In genomic region chr14:26984318-26985177, GRCh38 we compare ENCODE assay signal across 9 cellular contexts.
DNase-seq lines count a peak whose midpoint lies in the region; ATAC-seq, FAIRE-seq and TF ChIP-seq lines count a peak whose summit lies in the region.
"Had no signal": no experiment of that assay in that cellular context is flagged by ENCODE, and none has a peak within 500 bp of the region (broad histone marks: within the 10 kb centered on the region; RNA-seq: fewer than 3 reads in every experiment).

No MANE protein-coding gene starts in this region.

- H3K27me3 ChIP-seq in GM06990 (replicated peaks; ENCODE audit: control insufficient read depth, insufficient read depth, low read length) (no peaks in the 10 kb centered on the region), SK-N-SH (ENCODE audit: insufficient read depth) (no peaks in the 10 kb centered on the region)

- WGBS in A549 (ENCODE audit: missing lambda C conversion rate) = 19% methylated on average over 9 of the region's 9 CpGs
- WGBS in SK-N-SH (ENCODE audit: low lambda C conversion rate) = 19% methylated on average over 9 of the region's 9 CpGs

- no peaks in the 10 kb centered on the region for H3K9me3 ChIP-seq in A549
- no peaks in the 10 kb centered on the region for H3K9me3 ChIP-seq in SK-N-SH

- ATAC-seq in A549 (peak; percentile 85 to 91; a peak in 5 of 6 replicates), HG02938 (IDR thresholded peaks at IDR 0.05; ENCODE audit: unreplicated experiment) (no peak), GM21786 (IDR thresholded peaks at IDR 0.05; ENCODE audit: unreplicated experiment) (no peak)

- H4K20me1 ChIP-seq in SK-N-SH (ENCODE audit: insufficient read depth) = no peaks in the 10 kb centered on the region

- peak overlapping the region; percentile 67; the same call in 1 of the 2 replicates for H2AFZ ChIP-seq in SK-N-SH (ENCODE audit: low read depth)

- TF ChIP-seq RAD21 in A549 (conservative IDR thresholded peaks at IDR 0.05 in 1 of 2, IDR thresholded peaks at IDR 0.05 in 1 of 2) (peak; percentile 84 to 89), SK-N-SH (IDR thresholded peaks at IDR 0.05; ENCODE audit: low read length) (peak; percentile 68)

- peak in 1 of 2 experiments; percentile 77 for DNase-seq in A549 (ENCODE audit: low read depth in 1 of 2, low spot score in 1 of 2)
- DNase-seq in GM06990 (ENCODE audit: extremely low read depth, insufficient read length) = no peak
- DNase-seq in NAMALWA (ENCODE audit: low spot score) = peak; percentile 64
- DNase-seq in SK-N-SH = peak; percentile 11
- peak; percentile 83 for DNase-seq in fibroblast of peridontal ligament (ENCODE audit: extremely low read depth)
- DNase-seq in non-pigmented ciliary epithelial cell (ENCODE audit: low read depth) = peak; percentile 13

- H3K36me3 ChIP-seq in GM06990 (ENCODE audit: control insufficient read depth, insufficient read depth, low read length) (no peaks in the 10 kb centered on the region), SK-N-SH (replicated peaks in 1 of 2; ENCODE audit: control insufficient read depth in 1 of 2, insufficient read depth in 2 of 2, low read length in 1 of 2) (no peaks in the 10 kb centered on the region)

- POLR2A ChIA-PET in A549 (lab: Yijun Ruan, JAX) (no interaction called here), SK-N-SH (lab: Yijun Ruan, JAX) (no interaction called here)

- TF ChIP-seq EP300 in A549 (IDR thresholded peaks at IDR 0.05) (no peak), SK-N-SH (IDR thresholded peaks at IDR 0.05; ENCODE audit: borderline replicate concordance in 1 of 2, low read depth in 1 of 2, low read length in 1 of 2) (no peak)

- H3F3A ChIP-seq in SK-N-SH (replicated peaks; ENCODE audit: insufficient read depth) = no peaks in the 10 kb centered on the region

- H3K4me3 ChIP-seq in A549 (no peak overlapping the region), GM06990 (replicated peaks; ENCODE audit: low read depth, low read length) (no peak overlapping the region), SK-N-SH (ENCODE audit: low read depth in 2 of 2, low read length in 1 of 2) (peak overlapping the region in 1 of 2 experiments; percentile 33; a peak in 1 of 4 replicates)

- TF ChIP-seq POLR2A in A549 (IDR thresholded peaks at IDR 0.05; ENCODE audit: low read length) = no peak

- H3K9ac ChIP-seq in SK-N-SH = no peak overlapping the region

- no peaks in the 10 kb centered on the region for H3K79me2 ChIP-seq in SK-N-SH (ENCODE audit: insufficient read depth)

- H3K4me2 ChIP-seq in A549 = peak overlapping the region; percentile 50
- H3K4me2 ChIP-seq in SK-N-SH = no peak overlapping the region

- TF ChIP-seq CTCF in A549 (IDR thresholded peaks at IDR 0.05) (peak; percentile 81), GM06990 (IDR thresholded peaks at IDR 0.05; ENCODE audit: insufficient read depth, low read length, poor library complexity, severe bottlenecking) (peak; percentile 61), SK-N-SH (IDR thresholded peaks at IDR 0.05) (peak; percentile 90)

- peak overlapping the region; percentile 28 to 56; a peak in 3 of 6 replicates for H3K27ac ChIP-seq in A549
- H3K27ac ChIP-seq in SK-N-SH (ENCODE audit: low read depth in 2 of 2, low read length in 1 of 2) = no peak overlapping the region

- H3K4me1 ChIP-seq in A549 (no peaks in the 10 kb centered on the region), SK-N-SH (ENCODE audit: control insufficient read depth in 1 of 2, insufficient read depth in 2 of 2, low read depth in 1 of 2, low read length in 1 of 2) (no peaks in the 10 kb centered on the region)

- CTCF ChIA-PET in A549 (lab: Yijun Ruan, JAX) = interaction anchor here (0.6 to 3.2 kb wide), 18 partner anchors 8 to 623 kb away, joined by 3 to 20 read pairs (median 4); no protein-coding TSS in a partner anchor
- CTCF ChIA-PET in SK-N-SH (lab: Yijun Ruan, JAX) = interaction anchor here (0.6 to 2.8 kb wide), 16 partner anchors 9 to 821 kb away, joined by 3 to 26 read pairs (median 4); no protein-coding TSS in a partner anchor

- FAIRE-seq in A549 (lab: Jason Lieb, UNC) = peak; percentile 94
- FAIRE-seq: islet of Langerhans had no signal

- no peaks in the 10 kb centered on the region for H3K9me2 ChIP-seq in SK-N-SH

TF ChIP-seq in A549, 52 proteins besides CTCF, POLR2A, EP300 and RAD21:
- TF ChIP-seq EHF (CRISPR knock-in tag; IDR thresholded peaks at IDR 0.05) = no peak
- TF ChIP-seq TP53 (CRISPR knock-in tag; IDR thresholded peaks at IDR 0.05) = no peak
- no peak for TF ChIP-seq RFX5 (IDR thresholded peaks at IDR 0.05)
- peak; percentile 95 for TF ChIP-seq SMC3 (IDR thresholded peaks at IDR 0.05)
- no peak for TF ChIP-seq BCL3 (IDR thresholded peaks at IDR 0.05)
- no peak for TF ChIP-seq MAX (IDR thresholded peaks at IDR 0.05)

TF ChIP-seq in SK-N-SH, 30 proteins besides CTCF, POLR2A, EP300 and RAD21:
- TF ChIP-seq MAX (IDR thresholded peaks at IDR 0.05; ENCODE audit: low read depth) = no peak
- no peak for TF ChIP-seq GATA2 (CRISPR knock-in tag; IDR thresholded peaks at IDR 0.05)
- TF ChIP-seq SMC3 (IDR thresholded peaks at IDR 0.05; ENCODE audit: low read depth, low read length) = peak; percentile 69
- TF ChIP-seq FOXM1 (IDR thresholded peaks at IDR 0.05; ENCODE audit: low read depth) = no peak

Comparison
In these comparisons a context has a peak if more than half of its experiments do, and no peak if none do; other contexts are left out.
1. ATAC-seq: peak in A549 (2 of 2); none in HG02938 (single experiment) and GM21786 (single experiment).
2. H3K27ac ChIP-seq: peak in A549 (2 of 2); none in SK-N-SH (0 of 2).
3. Of the 12 proteins assayed by ChIP-seq in both A549 and SK-N-SH: peak only in A549: none; only in SK-N-SH: none; in both: CTCF, RAD21 and SMC3; in neither: 9.
4. Peak in every context shown above with its lines, with median percentiles within 50 percentile points of each other: CTCF ChIP-seq.